In the genomic region with DNA sequence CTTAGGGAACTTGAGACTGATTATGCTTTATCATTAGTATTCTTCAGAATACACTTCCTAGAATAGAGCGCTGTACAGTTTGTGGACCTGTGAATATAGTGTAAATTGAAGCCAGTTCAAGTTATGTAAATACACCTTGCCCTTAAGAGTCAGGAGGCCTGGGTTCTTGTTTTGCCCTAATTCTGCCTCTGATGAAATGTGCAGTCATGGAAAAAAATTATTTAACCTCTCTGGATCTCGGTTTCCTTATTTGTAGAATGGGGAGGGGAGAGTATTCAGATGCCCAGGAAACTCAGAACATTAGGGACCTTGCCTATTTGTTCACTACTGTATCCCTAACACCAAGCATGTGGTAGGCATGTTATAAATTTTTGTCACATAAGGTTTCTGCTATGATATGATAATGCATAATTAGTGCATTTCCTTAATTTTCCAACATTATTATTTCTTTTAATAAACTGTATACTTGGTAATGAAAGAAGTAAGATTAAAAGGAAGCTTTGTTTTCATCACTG, we compare ENCODE assay signal across 8 cellular contexts.
DNase-seq lines count a peak whose midpoint lies in the region; ATAC-seq and TF ChIP-seq lines count a peak whose summit lies in the region.

No MANE protein-coding gene starts in this region.

- no peaks in the 10 kb centered on the region for H3K27me3 Mint-ChIP-seq in activated naive CD4-positive, alpha-beta T cell treated with anti-CD3 and anti-CD28 coated beads, Interleukin-2, amount 50 U/mL, for 24 hours

- H3K27ac ChIP-seq in iPS-20b (ENCODE audit: low read length) (no peak overlapping the region), tibial artery (peak overlapping the region in 1 of 2 donors; percentile 76)

- H3K36me3 ChIP-seq in iPS-20b (ENCODE audit: insufficient read depth, low read depth, low read length) = no peaks in the 10 kb centered on the region
- H3K36me3 ChIP-seq in tibial artery = no peaks in the 10 kb centered on the region

- peak overlapping the region; percentile 88 for H3K27ac Mint-ChIP-seq in activated naive CD4-positive, alpha-beta T cell treated with anti-CD3 and anti-CD28 coated beads, Interleukin-2, amount 50 U/mL, for 24 hours

- H3K4me3 Mint-ChIP-seq in activated naive CD4-positive, alpha-beta T cell treated with anti-CD3 and anti-CD28 coated beads, Interleukin-2, amount 50 U/mL, for 24 hours = peak overlapping the region; percentile 90

- no peak for DNase-seq in activated naive CD4-positive, alpha-beta T cell treated with anti-CD3 and anti-CD28 coated beads, Interleukin-2, amount 50 U/mL, for 16 hours
- DNase-seq in tibial artery = no peak
- DNase-seq in SHP77 (lab: John Stamatoyannopoulos, UW) = no peak

- H3K9me3 Mint-ChIP-seq in activated naive CD4-positive, alpha-beta T cell treated with anti-CD3 and anti-CD28 coated beads, Interleukin-2, amount 50 U/mL, for 24 hours = no peaks in the 10 kb centered on the region

- H3K27me3 ChIP-seq in iPS-20b (ENCODE audit: insufficient read depth, low read length) = peaks cover 39% of the 10 kb centered on the region
- no peaks in the 10 kb centered on the region for H3K27me3 ChIP-seq in tibial artery

- intact Hi-C loops in tibial artery (cut with DNase I; ENCODE audit: low total_unique reads) = loop anchor here (5.0 to 10.0 kb wide), 2 partner anchors 155 to 257 kb away; a partner anchor contains a TSS

- peaks cover 59% of the 10 kb centered on the region for H3K4me1 Mint-ChIP-seq in activated naive CD4-positive, alpha-beta T cell treated with anti-CD3 and anti-CD28 coated beads, Interleukin-2, amount 50 U/mL, for 24 hours

- no peaks in the 10 kb centered on the region for H3K4me1 ChIP-seq in iPS-20b (ENCODE audit: insufficient read depth, low read length)
- H3K4me1 ChIP-seq in tibial artery = peaks cover 0 to 11% (median 9%) of the 10 kb centered on the region in 4 donors

- ATAC-seq in HG03432 (IDR thresholded peaks at IDR 0.05; ENCODE audit: unreplicated experiment) = no peak
- ATAC-seq in GM19467 (IDR thresholded peaks at IDR 0.05; ENCODE audit: unreplicated experiment) = no peak

- H3K36me3 Mint-ChIP-seq in activated naive CD4-positive, alpha-beta T cell treated with anti-CD3 and anti-CD28 coated beads, Interleukin-2, amount 50 U/mL, for 24 hours = peaks cover 3% of the 10 kb centered on the region

- peak overlapping the region; percentile 89 for H3K4me3 ChIP-seq in WI38 (ENCODE audit: low read depth, low read length)
- peak overlapping the region; percentile 75 for H3K4me3 ChIP-seq in iPS-20b (ENCODE audit: low read length)
- peak overlapping the region; percentile 97 to 98 for H3K4me3 ChIP-seq in tibial artery

- H3K9me3 ChIP-seq in iPS-20b (ENCODE audit: insufficient read depth, low read depth, low read length) (no peaks in the 10 kb centered on the region), tibial artery (no peaks in the 10 kb centered on the region)

- no peak overlapping the region for H3K9ac ChIP-seq in iPS-20b (ENCODE audit: low read depth, low read length)

- TF ChIP-seq CTCF in WI38 (IDR thresholded peaks at IDR 0.05; ENCODE audit: low read depth, low read length) = no peak
- no peak for TF ChIP-seq CTCF in tibial artery (IDR thresholded peaks at IDR 0.05)
